13 cellular contexts compared by ENCODE assay signal in genomic region chr1:61638296-61638695, GRCh38.
DNase-seq lines count a peak whose midpoint lies in the region; ATAC-seq and TF ChIP-seq lines count a peak whose summit lies in the region.
"Had no signal": no experiment of that assay in that cellular context is flagged by ENCODE, and none has a peak within 500 bp of the region (broad histone marks: within the 10 kb centered on the region; RNA-seq: fewer than 3 reads in every experiment).

No MANE protein-coding gene starts in this region.

- H3K4me1 ChIP-seq in esophagus squamous epithelium, result peaks cover 11 to 72% (median 40%) of the 10 kb centered on the region in 3 donors
- H3K4me1 ChIP-seq in lower lobe of right lung, result peaks cover 16% of the 10 kb centered on the region
- peaks cover 3 to 9% (median 7%) of the 10 kb centered on the region in 4 donors for H3K4me1 ChIP-seq in transverse colon

- DNase-seq in RPMI7951 (ENCODE audit: low read depth) (peak; percentile 15), esophagus squamous epithelium (lab: John Stamatoyannopoulos, UW) (no peak), lower lobe of right lung (no peak), transverse colon (no peak), NCI-H1694 (lab: John Stamatoyannopoulos, UW) (no peak)
- DNase-seq in stimulated activated naive CD8-positive, alpha-beta T cell treated with anti-CD3 and anti-CD28 coated beads, Interleukin-15, amount 100 ng/mL, for 72 hours, result no peak
- DNase-seq: activated CD4-positive, alpha-beta T cell treated with anti-CD3 and anti-CD28 coated beads, Interleukin-2, amount 10 ng/mL, durations not matched to agents 24 days and 14 days; NCI-H2171 treated with DMSO at 0.1 percent for 48 hours; right lobe of liver; testis had no signal

- H3K27ac ChIP-seq in esophagus squamous epithelium, result peak overlapping the region in 3 of 4 donors; percentile 76 to 86 (median 78)
- H3K27ac ChIP-seq in lower lobe of right lung, result no peak overlapping the region
- peak overlapping the region; percentile 49 to 75 (median 58) for H3K27ac ChIP-seq in transverse colon

- TF ChIP-seq POLR2A in esophagus squamous epithelium (IDR thresholded peaks at IDR 0.05), result no peak
- TF ChIP-seq POLR2A in transverse colon (IDR thresholded peaks at IDR 0.05), result no peak

- no peak overlapping the region for H3K27ac Mint-ChIP-seq in stimulated activated naive CD8-positive, alpha-beta T cell treated with anti-CD3 and anti-CD28 coated beads, Interleukin-15, amount 100 ng/mL, for 72 hours
- H3K27ac Mint-ChIP-seq: activated CD4-positive, alpha-beta T cell treated with anti-CD3 and anti-CD28 coated beads, Interleukin-2, amount 10 ng/mL, durations not matched to agents 24 days and 14 days; activated T-helper 17 cell treated with anti-CD3 and anti-CD28 coated beads, Interleukin-2, amount 50 U/mL, for 72 hours had no signal

- intact Hi-C loops in esophagus squamous epithelium (cut with DNase I) (no loop called here), lower lobe of right lung (cut with DNase I) (no loop called here), transverse colon (cut with DNase I; ENCODE audit: low total_unique reads) (no loop called here)

- H3K36me3 ChIP-seq in esophagus squamous epithelium (no peaks in the 10 kb centered on the region), lower lobe of right lung (no peaks in the 10 kb centered on the region), transverse colon (no peaks in the 10 kb centered on the region)
- H3K36me3 ChIP-seq: right lobe of liver had no signal

- peak; percentile 75 for TF ChIP-seq EP300 in transverse colon (IDR thresholded peaks at IDR 0.05; ENCODE audit: low read depth)

- 80 to 86% methylated on average over 2 of the region's 2 CpGs for WGBS in esophagus squamous epithelium, 2 donors
- WGBS in transverse colon (ENCODE audit: low coverage in 1 of 2), 2 donors, result 78 to 87% methylated on average over 2 of the region's 2 CpGs

- TF ChIP-seq CTCF in esophagus squamous epithelium (IDR thresholded peaks at IDR 0.05) (no peak), lower lobe of right lung (IDR thresholded peaks at IDR 0.05) (no peak), transverse colon (IDR thresholded peaks at IDR 0.05) (no peak)

- H3K4me3 Mint-ChIP-seq in stimulated activated naive CD8-positive, alpha-beta T cell treated with anti-CD3 and anti-CD28 coated beads, Interleukin-15, amount 100 ng/mL, for 72 hours, result no peak overlapping the region
- H3K4me3 Mint-ChIP-seq: activated CD4-positive, alpha-beta T cell treated with anti-CD3 and anti-CD28 coated beads, Interleukin-2, amount 10 ng/mL, durations not matched to agents 24 days and 14 days; activated T-helper 17 cell treated with anti-CD3 and anti-CD28 coated beads, Interleukin-2, amount 50 U/mL, for 72 hours had no signal

- H3K27me3 ChIP-seq in esophagus squamous epithelium (no peaks in the 10 kb centered on the region), lower lobe of right lung (ENCODE audit: low read depth) (no peaks in the 10 kb centered on the region), transverse colon (no peaks in the 10 kb centered on the region)
- H3K27me3 ChIP-seq: right lobe of liver, testis had no signal

- no peak overlapping the region for H3K4me3 ChIP-seq in esophagus squamous epithelium
- no peak overlapping the region for H3K4me3 ChIP-seq in lower lobe of right lung
- H3K4me3 ChIP-seq in transverse colon, result no peak overlapping the region
- H3K4me3 ChIP-seq: right lobe of liver, testis had no signal

- in situ Hi-C loops in transverse colon (cut with MboI; ENCODE audit: low pct_ligation_motif_present in 1 of 4, low pct_unique_long_range_greater_than_20kb in 1 of 4, low sequenced_read_pairs in 3 of 4), result loop anchor here in 1 of 4 donors (25.0 kb wide), 1 partner anchor 576 kb away; no protein-coding TSS in a partner anchor

- peaks cover 16% of the 10 kb centered on the region for H3K4me1 Mint-ChIP-seq in stimulated activated naive CD8-positive, alpha-beta T cell treated with anti-CD3 and anti-CD28 coated beads, Interleukin-15, amount 100 ng/mL, for 72 hours
- H3K4me1 Mint-ChIP-seq: activated T-helper 17 cell treated with anti-CD3 and anti-CD28 coated beads, Interleukin-2, amount 50 U/mL, for 72 hours had no signal

- H3K9me3 Mint-ChIP-seq in stimulated activated naive CD8-positive, alpha-beta T cell treated with anti-CD3 and anti-CD28 coated beads, Interleukin-15, amount 100 ng/mL, for 72 hours, result no peaks in the 10 kb centered on the region
- H3K9me3 Mint-ChIP-seq: activated CD4-positive, alpha-beta T cell treated with anti-CD3 and anti-CD28 coated beads, Interleukin-2, amount 10 ng/mL, durations not matched to agents 24 days and 14 days; activated T-helper 17 cell treated with anti-CD3 and anti-CD28 coated beads, Interleukin-2, amount 50 U/mL, for 72 hours had no signal

- H3K9me3 ChIP-seq in esophagus squamous epithelium, result no peaks in the 10 kb centered on the region
- no peaks in the 10 kb centered on the region for H3K9me3 ChIP-seq in lower lobe of right lung
- no peaks in the 10 kb centered on the region for H3K9me3 ChIP-seq in transverse colon
- H3K9me3 ChIP-seq: right lobe of liver, testis had no signal

- peak; percentile 57 for ATAC-seq in lower lobe of right lung
- ATAC-seq in stimulated activated naive CD8-positive, alpha-beta T cell treated with anti-CD3 and anti-CD28 coated beads, Interleukin-15, amount 100 ng/mL, for 72 hours, result no peak
- no peak for ATAC-seq in HG02571 (IDR thresholded peaks at IDR 0.05; ENCODE audit: unreplicated experiment)
- no peak for ATAC-seq in GM18873 (IDR thresholded peaks at IDR 0.05; ENCODE audit: low FRiP score, unreplicated experiment)
- ATAC-seq: activated T-helper 17 cell treated with anti-CD3 and anti-CD28 coated beads, Interleukin-2, amount 50 U/mL, for 72 hours had no signal

- no peaks in the 10 kb centered on the region for H3K27me3 Mint-ChIP-seq in stimulated activated naive CD8-positive, alpha-beta T cell treated with anti-CD3 and anti-CD28 coated beads, Interleukin-15, amount 100 ng/mL, for 72 hours

Comparison
In these comparisons a context has a peak if more than half of its experiments do, and no peak if none do; other contexts are left out.
1. ATAC-seq: peak in lower lobe of right lung (2 of 2); none in stimulated activated naive CD8-positive, alpha-beta T cell treated with anti-CD3 and anti-CD28 coated beads, Interleukin-15, amount 100 ng/mL, for 72 hours (single experiment), HG02571 (single experiment) and GM18873 (single experiment).